ENCODE assay signal across 21 cellular contexts in the genomic region with DNA sequence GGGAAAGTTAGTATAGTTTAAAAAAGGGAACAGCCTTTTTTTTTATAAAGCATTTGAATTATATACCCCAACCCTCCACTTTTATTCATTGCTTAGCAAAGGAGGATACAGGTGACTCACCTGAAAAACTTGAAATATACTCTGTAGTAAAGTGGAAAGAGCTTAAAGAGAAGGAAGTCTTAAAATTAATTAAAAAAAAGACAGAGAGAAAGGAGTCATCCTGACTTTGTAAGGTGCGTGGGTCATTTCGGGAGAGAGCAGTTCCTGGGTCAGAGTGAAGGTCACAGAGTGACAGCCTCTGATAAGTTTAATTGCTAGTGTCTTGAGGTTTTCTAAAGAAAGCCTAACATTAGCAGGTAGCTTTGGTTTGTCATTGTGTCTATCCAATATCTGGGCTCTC.
"Had no signal": no experiment of that assay in that cellular context is flagged by ENCODE, and none has a peak within 500 bp of the region (broad histone marks: within the 10 kb centered on the region; RNA-seq: fewer than 3 reads in every experiment).

No MANE protein-coding gene starts in this region.

- H3K4me1 ChIP-seq: neural progenitor cell, sigmoid colon, tibial artery, uterus had no signal

- H3K27ac Mint-ChIP-seq: activated CD4-positive, alpha-beta memory T cell treated with anti-CD3 and anti-CD28 coated beads for 36 hours; activated CD4-positive, alpha-beta T cell treated with anti-CD3 and anti-CD28 coated beads for 36 hours; activated naive CD4-positive, alpha-beta T cell treated with anti-CD3 and anti-CD28 coated beads, Interleukin-2, amount 50 U/mL, for 72 hours; activated T-helper 1 cell treated with anti-CD3 and anti-CD28 coated beads, Interleukin-12 subunit alpha, Interleukin-12 subunit beta, Interleukin-2, Interleukin-4 antibody, amounts not matched to agents 30 ng/mL and 10 ng/mL and 1 ng/mL, durations not matched to agents 14 hours and 24 hours and 36 hours; memory B cell; naive thymus-derived CD4-positive, alpha-beta T cell; neural progenitor cell; T-helper 2 cell treated with Interferon-gamma antibody and Interleukin-4, amounts not matched to agents 5 μg/mL and 100 μg/mL, for 36 hours; WTC11 had no signal

- DNase-seq: activated CD4-positive, alpha-beta memory T cell treated with anti-CD3 and anti-CD28 coated beads for 36 hours; activated CD4-positive, alpha-beta T cell treated with anti-CD3 and anti-CD28 coated beads for 36 hours; activated gamma-delta T cell treated with Interleukin-2 at 50 U/mL for 16 hours; activated T-cell treated with anti-CD3 and anti-CD28 coated beads for 4 hours; dermis blood vessel endothelial cell; effector memory CD4-positive, alpha-beta T cell; left ventricle myocardium superior; naive thymus-derived CD4-positive, alpha-beta T cell; sigmoid colon; stimulated activated CD4-positive, alpha-beta T cell treated with anti-CD3 and anti-CD28 coated beads, Interleukin-12 subunit alpha, Interleukin-12 subunit beta, amount 100 ng/mL, for 4 hours; stimulated activated CD4-positive, alpha-beta T cell treated with anti-CD3 and anti-CD28 coated beads, Interleukin-1b, Interleukin-23, amount 100 ng/mL, for 48 hours; stimulated activated CD8-positive, alpha-beta memory T cell treated with anti-CD3 and anti-CD28 coated beads, Interleukin-4, amount 100 ng/mL, for 48 hours; stimulated activated naive CD4-positive, alpha-beta T cell; tibial artery; uterus had no signal

- H3K4me3 Mint-ChIP-seq: activated CD4-positive, alpha-beta memory T cell treated with anti-CD3 and anti-CD28 coated beads for 36 hours; activated CD4-positive, alpha-beta T cell treated with anti-CD3 and anti-CD28 coated beads for 36 hours; activated T-helper 1 cell treated with anti-CD3 and anti-CD28 coated beads, Interleukin-12 subunit alpha, Interleukin-12 subunit beta, Interleukin-2, Interleukin-4 antibody, amounts not matched to agents 30 ng/mL and 10 ng/mL and 1 ng/mL, durations not matched to agents 14 hours and 24 hours and 36 hours; memory B cell; naive thymus-derived CD4-positive, alpha-beta T cell; neural progenitor cell; T-helper 2 cell treated with Interferon-gamma antibody and Interleukin-4, amounts not matched to agents 5 μg/mL and 100 μg/mL, for 36 hours; WTC11 had no signal

- H3K36me3 Mint-ChIP-seq: activated CD4-positive, alpha-beta memory T cell treated with anti-CD3 and anti-CD28 coated beads for 36 hours; activated naive CD4-positive, alpha-beta T cell treated with anti-CD3 and anti-CD28 coated beads, Interleukin-2, amount 50 U/mL, for 72 hours; memory B cell; naive thymus-derived CD4-positive, alpha-beta T cell; neural progenitor cell; WTC11 had no signal

- H3K4me1 Mint-ChIP-seq: activated CD4-positive, alpha-beta T cell treated with anti-CD3 and anti-CD28 coated beads for 36 hours; memory B cell; naive thymus-derived CD4-positive, alpha-beta T cell; neural progenitor cell; WTC11 had no signal

- H3K27ac ChIP-seq: neural progenitor cell, sigmoid colon, tibial artery, uterus had no signal

- H3K27me3 ChIP-seq: neural progenitor cell, sigmoid colon, tibial artery, uterus had no signal

- H3K9me3 Mint-ChIP-seq: activated CD4-positive, alpha-beta memory T cell treated with anti-CD3 and anti-CD28 coated beads for 36 hours; activated naive CD4-positive, alpha-beta T cell treated with anti-CD3 and anti-CD28 coated beads, Interleukin-2, amount 50 U/mL, for 72 hours; memory B cell; naive thymus-derived CD4-positive, alpha-beta T cell; neural progenitor cell; T-helper 2 cell treated with Interferon-gamma antibody and Interleukin-4, amounts not matched to agents 5 μg/mL and 100 μg/mL, for 36 hours; WTC11 had no signal

- H3K9me3 ChIP-seq: sigmoid colon, tibial artery, uterus had no signal

- H3K36me3 ChIP-seq: neural progenitor cell, sigmoid colon, tibial artery, uterus had no signal

- H3K4me3 ChIP-seq: neural progenitor cell, sigmoid colon, tibial artery, uterus had no signal

- H3K27me3 Mint-ChIP-seq: memory B cell had no signal
